24 cellular contexts compared by ENCODE assay signal in genomic region chr16:68252383-68252782, GRCh38. TPM values are rescaled to one million over a fixed set of nuclear protein-coding genes. Genes with fewer than 3 reads are reported as not detected.
DNase-seq lines count a peak whose midpoint lies in the region; ATAC-seq and TF ChIP-seq lines count a peak whose summit lies in the region.
"Had no signal": no experiment of that assay in that cellular context is flagged by ENCODE, and none has a peak within 500 bp of the region (broad histone marks: within the 10 kb centered on the region; RNA-seq: fewer than 3 reads in every experiment).

No MANE protein-coding gene starts in this region.

- ATAC-seq in heart right ventricle (peak in 7 of 8 donors; percentile 2 to 46 (median 42)), naive B cell (ENCODE audit: low read depth in 2 of 2) (peak in 1 of 2 donors; percentile 15), GM21737 (IDR thresholded peaks at IDR 0.05; ENCODE audit: unreplicated experiment) (no peak)
- ATAC-seq in effector memory CD8-positive, alpha-beta T cell (replicated peaks) = no peak
- ATAC-seq: activated CD4-positive, alpha-beta T cell treated with anti-CD3 and anti-CD28 coated beads for 36 hours; K562; lower lobe of right lung; SK-N-SH treated with all-trans-retinoic acid at 6 μM for 48 hours had no signal

- TF ChIP-seq CTCF in OCI-LY1 (IDR thresholded peaks at IDR 0.05; ENCODE audit: low read length) (no peak), heart right ventricle (IDR thresholded peaks at IDR 0.05) (no peak)

- intact Hi-C loops in heart right ventricle (cut with DNase I) = loop anchor here in 1 of 10 donors (10.0 kb wide), 1 partner anchor 262 kb away; no protein-coding TSS in a partner anchor

- no peak overlapping the region for H2AFZ ChIP-seq in OCI-LY1 (ENCODE audit: low read length)

- peak overlapping the region in 2 of 8 donors; percentile 58 to 66 for H3K4me3 Mint-ChIP-seq in naive B cell
- H3K4me3 Mint-ChIP-seq in effector memory CD8-positive, alpha-beta T cell = no peak overlapping the region
- H3K4me3 Mint-ChIP-seq: activated CD4-positive, alpha-beta T cell treated with anti-CD3 and anti-CD28 coated beads for 36 hours; activated naive CD8-positive, alpha-beta T cell had no signal

- H3K79me2 ChIP-seq in OCI-LY1 (ENCODE audit: insufficient read depth, low read length) = no peaks in the 10 kb centered on the region

- H3K36me3 ChIP-seq in OCI-LY1 (ENCODE audit: insufficient read depth, low read length) (peaks cover 53% of the 10 kb centered on the region), heart right ventricle (peaks cover 0 to 93% (median 40%) of the 10 kb centered on the region in 9 donors)

- peaks cover 24 to 46% (median 44%) of the 10 kb centered on the region in 3 donors for H3K4me1 Mint-ChIP-seq in naive B cell
- H3K4me1 Mint-ChIP-seq in effector memory CD8-positive, alpha-beta T cell (ENCODE audit: low read depth in 2 of 2) = peaks cover 0 to 5% of the 10 kb centered on the region in 2 donors

- peak overlapping the region; percentile 28; the same call in 1 of the 2 replicates for H3K4me2 ChIP-seq in OCI-LY1 (ENCODE audit: low read length)

- peaks cover 47% of the 10 kb centered on the region for H3K4me1 ChIP-seq in OCI-LY1 (ENCODE audit: insufficient read depth, low read length, severe bottlenecking)
- H3K4me1 ChIP-seq in heart right ventricle = peaks cover 14 to 90% (median 57%) of the 10 kb centered on the region in 9 donors

- no peaks in the 10 kb centered on the region; the same call in 1 of the 2 replicates for H3F3A ChIP-seq in OCI-LY1 (ENCODE audit: insufficient read depth, low read length)

- 63 to 67% methylated on average over 5 of the region's 5 CpGs for WGBS in heart right ventricle, 2 donors

- H3K4me3 ChIP-seq in OCI-LY1 (ENCODE audit: low read depth, low read length, poor library complexity, severe bottlenecking) = no peak overlapping the region
- H3K4me3 ChIP-seq in heart right ventricle = no peak overlapping the region
- H3K4me3 ChIP-seq: K562, lower lobe of right lung, upper lobe of left lung had no signal

- H3K27ac Mint-ChIP-seq in naive B cell = peak overlapping the region in 5 of 6 donors; percentile 24 to 89 (median 79)
- peak overlapping the region in 1 of 2 donors; percentile 59 for H3K27ac Mint-ChIP-seq in effector memory CD8-positive, alpha-beta T cell
- H3K27ac Mint-ChIP-seq: activated CD4-positive, alpha-beta T cell treated with anti-CD3 and anti-CD28 coated beads for 36 hours; activated naive CD8-positive, alpha-beta T cell had no signal

- no peaks in the 10 kb centered on the region for H3K27me3 Mint-ChIP-seq in naive B cell
- H3K27me3 Mint-ChIP-seq in effector memory CD8-positive, alpha-beta T cell = no peaks in the 10 kb centered on the region
- H3K27me3 Mint-ChIP-seq: activated CD4-positive, alpha-beta T cell treated with anti-CD3 and anti-CD28 coated beads for 36 hours; activated naive CD8-positive, alpha-beta T cell had no signal

- no peaks in the 10 kb centered on the region for H3K9me2 ChIP-seq in OCI-LY1 (ENCODE audit: low read depth, low read length)

- H3K27ac ChIP-seq in OCI-LY1 (ENCODE audit: low read depth, low read length, poor library complexity, severe bottlenecking) = peak overlapping the region; percentile 98
- H3K27ac ChIP-seq in heart right ventricle = peak overlapping the region; percentile 55 to 95 (median 89)
- H3K27ac ChIP-seq in temporal lobe (ENCODE audit: low read depth, low read length) = peak overlapping the region; percentile 25
- H3K27ac ChIP-seq: lower lobe of right lung, upper lobe of left lung had no signal

- no peak for DNase-seq in heart right ventricle
- DNase-seq in naive B cell = no peak
- no peak for DNase-seq in effector memory CD8-positive, alpha-beta T cell
- no peak for DNase-seq in NCI-H1417 treated with DMSO at 0.1 percent for 48 hours (lab: John Stamatoyannopoulos, UW)
- DNase-seq: activated CD4-positive, alpha-beta T cell treated with anti-CD3 and anti-CD28 coated beads for 36 hours; activated effector memory CD4-positive, alpha-beta T cell treated with Interleukin-2 at 50 U/mL for 16 hours; activated T-cell treated with anti-CD3 and anti-CD28 coated beads for 4 hours; aorta; cortex of kidney; islet precursor cell; lower lobe of right lung; NCI-H146; NCI-H2107; NCI-H446; NCI-H774; posterior cingulate gyrus; upper lobe of left lung had no signal

- no peaks in the 10 kb centered on the region for H3K9me3 Mint-ChIP-seq in naive B cell
- no peaks in the 10 kb centered on the region for H3K9me3 Mint-ChIP-seq in effector memory CD8-positive, alpha-beta T cell

- H4K20me1 ChIP-seq in OCI-LY1 (ENCODE audit: insufficient read depth, low read length) = no peaks in the 10 kb centered on the region

- H3K27me3 ChIP-seq in OCI-LY1 (ENCODE audit: insufficient read depth, low read length) = no peaks in the 10 kb centered on the region
- no peaks in the 10 kb centered on the region for H3K27me3 ChIP-seq in heart right ventricle
- H3K27me3 ChIP-seq: upper lobe of left lung had no signal

- peak overlapping the region; percentile 44; the same call in 1 of the 2 replicates for H3K9ac ChIP-seq in OCI-LY1 (ENCODE audit: low read length)

- H3K9me3 ChIP-seq in OCI-LY1 (ENCODE audit: low read length) (no peaks in the 10 kb centered on the region), heart right ventricle (no peaks in the 10 kb centered on the region)
- H3K9me3 ChIP-seq: lower lobe of right lung, upper lobe of left lung had no signal

- no peaks in the 10 kb centered on the region for H3K36me3 Mint-ChIP-seq in naive B cell
- peaks cover 31% of the 10 kb centered on the region for H3K36me3 Mint-ChIP-seq in effector memory CD8-positive, alpha-beta T cell (ENCODE audit: insufficient read depth)

RNA-seq across cellular contexts. Expression of gene PLA2G15, which starts 7.2 kb away (rescaled TPM):
- 10 to 100 TPM; 31.0 to 62.1 (median 44.0) TPM for total RNA-seq in heart right ventricle
- polyA plus RNA-seq in heart right ventricle = 10 to 100 TPM; 33.1 to 33.7 TPM
- polyA plus RNA-seq in naive B cell (ENCODE audit: low read depth in 6 of 6) = 1 to 10 TPM in 5 of 6 donors, not detected in 1; 4.3 to 9.8 (median 5.8) TPM
- total RNA-seq in temporal lobe = 16.0 TPM

RNA-seq across cellular contexts. Expression of gene SLC7A6, which starts 11.9 kb away (rescaled TPM):
- total RNA-seq in heart right ventricle = 10 to 100 TPM; 28.4 to 59.2 (median 42.4) TPM
- 10 to 100 TPM; 22.6 to 85.6 TPM for polyA plus RNA-seq in heart right ventricle
- polyA plus RNA-seq in naive B cell (ENCODE audit: low read depth in 6 of 6) = 10 to 100 TPM in 5 of 6 donors, 1 to 10 TPM in 1; 6.5 to 16.4 (median 13.5) TPM
- total RNA-seq in temporal lobe = 11.3 TPM

RNA-seq across cellular contexts. Expression of gene ESRP2, which starts 16.5 kb away (rescaled TPM):
- total RNA-seq in heart right ventricle (1 to 10 TPM in 1 of 10 donors, under 1 TPM in 9; 0.07 to 1.0 (median 0.44) TPM), temporal lobe (not detected)
- polyA plus RNA-seq in heart right ventricle (under 1 TPM; 0.25 to 0.66 TPM), naive B cell (ENCODE audit: low read depth in 6 of 6) (1 to 10 TPM in 2 of 6 donors, under 1 TPM in 3, not detected in 1; 0.32 to 2.8 (median 0.87) TPM)
- total RNA-seq: T-helper 2 cell treated with Interferon-gamma antibody and Interleukin-4, amounts not matched to agents 100 ng/mL and 5 ng/mL, for 36 hours had no signal

RNA-seq across cellular contexts. Expression of gene SLC7A6OS, which starts 58.4 kb away (rescaled TPM):
- total RNA-seq in heart right ventricle (10 to 100 TPM in 9 of 10 donors, 1 to 10 TPM in 1; 9.9 to 14.4 (median 12.8) TPM), temporal lobe (8.9 TPM)
- polyA plus RNA-seq in heart right ventricle (1 to 10 TPM; 7.3 to 9.6 TPM), naive B cell (ENCODE audit: low read depth in 6 of 6) (10 to 100 TPM; 14.0 to 26.1 (median 17.7) TPM)

RNA-seq across cellular contexts. Expression of gene PRMT7, which starts 58.4 kb away (rescaled TPM):
- 10 to 100 TPM; 22.0 to 39.2 (median 30.7) TPM for total RNA-seq in heart right ventricle
- 10 to 100 TPM; 18.1 to 57.8 TPM for polyA plus RNA-seq in heart right ventricle
- polyA plus RNA-seq in naive B cell (ENCODE audit: low read depth in 6 of 6) = 10 to 100 TPM; 14.8 to 34.8 (median 23.1) TPM
- total RNA-seq in temporal lobe = 39.1 TPM

Comparison
In these comparisons a context has a peak if more than half of its experiments do, and no peak if none do; other contexts are left out.
1. H3K27ac ChIP-seq: peak in every context shown above with its lines; median percentile 98 in OCI-LY1; 89 in heart right ventricle; 25 in temporal lobe.
2. ATAC-seq: peak in heart right ventricle (7 of 8); none in effector memory CD8-positive, alpha-beta T cell (single experiment) and GM21737 (single experiment).